ENCODE assay signal across 2 cellular contexts in genomic region chr12:67747869-67748760, GRCh38.
A peak's percentile ranks its signal among the peaks of the same experiment; 100 is the strongest.
TF ChIP-seq lines count a peak whose summit lies in the region.

No MANE protein-coding gene starts in this region.

TF ChIP-seq in A549, 52 proteins besides CTCF, POLR2A, EP300 and RAD21 (continued from another document):
- no peak for TF ChIP-seq ATOH8 (CRISPR knock-in tag; IDR thresholded peaks at IDR 0.05; ENCODE audit: low read depth)
- no peak for TF ChIP-seq RNF2 (IDR thresholded peaks at IDR 0.05; ENCODE audit: borderline replicate concordance, low read depth)
- TF ChIP-seq EHMT2 (IDR thresholded peaks at IDR 0.05; ENCODE audit: low read depth) = peak; percentile 28; the same call in 1 of the 2 replicates
- TF ChIP-seq ESRRA (IDR thresholded peaks at IDR 0.05; ENCODE audit: borderline replicate concordance, low read length) = peak; percentile 83; the same call in 1 of the 2 replicates
- no peak for TF ChIP-seq NR3C1 (IDR thresholded peaks at IDR 0.05)
- no peak for TF ChIP-seq SREBF2 (IDR thresholded peaks at IDR 0.05)
- no peak for TF ChIP-seq E2F6 (IDR thresholded peaks at IDR 0.05; ENCODE audit: borderline replicate concordance, low read depth)
- TF ChIP-seq BCL3 (IDR thresholded peaks at IDR 0.05) = no peak
- no peak for TF ChIP-seq MAZ (IDR thresholded peaks at IDR 0.05; ENCODE audit: borderline replicate concordance, low read depth, low read length)
- peak; percentile 39; the same call in 1 of the 2 replicates for TF ChIP-seq GATA3 (IDR thresholded peaks at IDR 0.05; ENCODE audit: borderline replicate concordance)
- no peak for TF ChIP-seq HES2 (IDR thresholded peaks at IDR 0.05)
- TF ChIP-seq NFE2L2 (conservative IDR thresholded peaks at IDR 0.05; ENCODE audit: low read length) = no peak
- no peak for TF ChIP-seq CHD2 (IDR thresholded peaks at IDR 0.05; ENCODE audit: low read length, partially characterized antibody)
- no peak for TF ChIP-seq RFX5 (IDR thresholded peaks at IDR 0.05)
- no peak for TF ChIP-seq CBX8 (IDR thresholded peaks at IDR 0.05)
- TF ChIP-seq KDM5A (IDR thresholded peaks at IDR 0.05) = no peak
- TF ChIP-seq HMGXB4 (CRISPR knock-in tag; IDR thresholded peaks at IDR 0.05; ENCODE audit: borderline replicate concordance) = no peak
- TF ChIP-seq PHF8 (IDR thresholded peaks at IDR 0.05; ENCODE audit: borderline replicate concordance, low read depth) = no peak
- TF ChIP-seq FOSB (CRISPR knock-in tag; IDR thresholded peaks at IDR 0.05) = no peak
- TF ChIP-seq HOXA7 (CRISPR knock-in tag; IDR thresholded peaks at IDR 0.05) = no peak
- no peak for TF ChIP-seq ELK1 (IDR thresholded peaks at IDR 0.05; ENCODE audit: low read depth, low read length)
- peak; percentile 65 for TF ChIP-seq JUNB (IDR thresholded peaks at IDR 0.05)
- TF ChIP-seq PBX3 (IDR thresholded peaks at IDR 0.05) = no peak
- TF ChIP-seq NPAS2 (CRISPR knock-in tag; IDR thresholded peaks at IDR 0.05; ENCODE audit: borderline replicate concordance) = no peak
- no peak for TF ChIP-seq ZSCAN20 (CRISPR knock-in tag; IDR thresholded peaks at IDR 0.05)
- TF ChIP-seq CHD4 (IDR thresholded peaks at IDR 0.05; ENCODE audit: borderline replicate concordance) = no peak
- TF ChIP-seq EHF (CRISPR knock-in tag; IDR thresholded peaks at IDR 0.05) = no peak
- TF ChIP-seq USF2 (IDR thresholded peaks at IDR 0.05) = no peak
- no peak for TF ChIP-seq JUN (IDR thresholded peaks at IDR 0.05)
TF ChIP-seq in A549: peak in this region for 6.

TF ChIP-seq in GM23338, 12 proteins besides CTCF, POLR2A, EP300 and RAD21 (continued from another document):
- no peak for TF ChIP-seq ZNF462 (CRISPR knock-in tag; IDR thresholded peaks at IDR 0.05)
- TF ChIP-seq EZH2phosphoT487 (IDR thresholded peaks at IDR 0.05; ENCODE audit: unreplicated experiment) = no peak
- TF ChIP-seq ZNF114 (CRISPR knock-in tag; IDR thresholded peaks at IDR 0.05) = no peak
- no peak for TF ChIP-seq JUNB (IDR thresholded peaks at IDR 0.05; ENCODE audit: unreplicated experiment)
- TF ChIP-seq REST (IDR thresholded peaks at IDR 0.05; ENCODE audit: unreplicated experiment) = no peak
- TF ChIP-seq ZNF331 (CRISPR knock-in tag; IDR thresholded peaks at IDR 0.05; ENCODE audit: low read depth) = no peak
- TF ChIP-seq STAT1 (IDR thresholded peaks at IDR 0.05; ENCODE audit: unreplicated experiment) = no peak
